Comparison of ENCODE assay signal across 10 cellular contexts in the genomic region with DNA sequence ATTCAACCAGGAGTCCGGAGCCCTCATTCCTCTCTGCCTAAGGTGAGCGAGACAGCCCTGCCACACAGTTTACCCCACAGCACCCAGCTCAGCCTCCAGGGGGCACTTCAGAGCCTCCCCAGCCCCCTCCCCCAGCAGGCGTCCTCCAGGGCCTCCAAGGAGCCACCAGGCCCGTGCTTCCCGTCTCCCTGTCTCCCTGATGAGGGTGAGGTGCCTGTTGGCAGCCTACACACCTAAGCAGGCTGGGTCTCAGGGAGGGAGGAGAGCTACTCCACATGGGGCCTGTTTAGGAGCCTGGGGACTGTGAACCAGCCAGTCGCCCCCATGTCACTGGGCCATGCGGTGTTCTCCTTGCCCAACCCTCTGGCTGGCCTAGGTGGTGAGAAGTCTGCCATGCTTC. TPM values are rescaled to one million over a fixed set of nuclear protein-coding genes. Genes with fewer than 3 reads are reported as not detected.
DNase-seq lines count a peak whose midpoint lies in the region; ATAC-seq and TF ChIP-seq lines count a peak whose summit lies in the region.
"Had no signal": no experiment of that assay in that cellular context is flagged by ENCODE, and none has a peak within 500 bp of the region (broad histone marks: within the 10 kb centered on the region; RNA-seq: fewer than 3 reads in every experiment).

No MANE protein-coding gene starts in this region.

- H3K9me3 ChIP-seq in osteoblast (ENCODE audit: low read depth, low read length) = no peaks in the 10 kb centered on the region

- H3K36me3 Mint-ChIP-seq in T-helper 2 cell treated with Interferon-gamma antibody and Interleukin-4, amounts not matched to agents 5 μg/mL and 100 μg/mL, for 36 hours (ENCODE audit: low read depth) = peaks cover 4% of the 10 kb centered on the region

- no peak overlapping the region for H2AFZ ChIP-seq in osteoblast (ENCODE audit: low read length)

- ATAC-seq in left lobe of liver (no peak), HG02763 (IDR thresholded peaks at IDR 0.05; ENCODE audit: unreplicated experiment) (no peak), HG02623 (IDR thresholded peaks at IDR 0.05; ENCODE audit: unreplicated experiment) (no peak)

- no peaks in the 10 kb centered on the region for H3K9me3 Mint-ChIP-seq in T-helper 2 cell treated with Interferon-gamma antibody and Interleukin-4, amounts not matched to agents 5 μg/mL and 100 μg/mL, for 36 hours

- no peaks in the 10 kb centered on the region for H3K27me3 Mint-ChIP-seq in T-helper 2 cell treated with Interferon-gamma antibody and Interleukin-4, amounts not matched to agents 5 μg/mL and 100 μg/mL, for 36 hours (ENCODE audit: low read depth)

- no peak overlapping the region for H3K4me3 ChIP-seq in osteoblast (ENCODE audit: insufficient read depth, low read length)

- H3K27ac Mint-ChIP-seq in T-helper 2 cell treated with Interferon-gamma antibody and Interleukin-4, amounts not matched to agents 5 μg/mL and 100 μg/mL, for 36 hours = no peak overlapping the region

- no peak overlapping the region for H3K27ac ChIP-seq in osteoblast (ENCODE audit: low read depth, low read length)

- H3K4me1 ChIP-seq in osteoblast (ENCODE audit: insufficient read depth, low read length) = peaks cover 23% of the 10 kb centered on the region

- no peaks in the 10 kb centered on the region for H4K20me1 ChIP-seq in osteoblast (ENCODE audit: insufficient read depth, low read length)

- peak; percentile 43 for TF ChIP-seq CTCF in osteoblast (IDR thresholded peaks at IDR 0.05; ENCODE audit: extremely low read depth, low read depth, low read length)

- peaks cover 4% of the 10 kb centered on the region for H3K4me1 Mint-ChIP-seq in T-helper 2 cell treated with Interferon-gamma antibody and Interleukin-4, amounts not matched to agents 5 μg/mL and 100 μg/mL, for 36 hours (ENCODE audit: low read depth)

- peak; percentile 87 for DNase-seq in ELF-1 (ENCODE audit: low read depth, low spot score)
- peak; percentile 38 for DNase-seq in NAMALWA (ENCODE audit: low spot score)
- peak; percentile 60 for DNase-seq in ecto neural progenitor cell (ENCODE audit: low spot score)
- DNase-seq in osteoblast (ENCODE audit: insufficient read length, low spot score, missing footprints) = no peak
- DNase-seq in left lobe of liver (ENCODE audit: low spot score) = no peak
- DNase-seq in T-helper 2 cell treated with Interferon-gamma antibody and Interleukin-4, amounts not matched to agents 5 μg/mL and 100 μg/mL, for 36 hours (ENCODE audit: low spot score) = no peak
- DNase-seq: activated effector memory CD4-positive, alpha-beta T cell treated with anti-CD3 and anti-CD28 coated beads, Interleukin-2, amount 50 U/mL, for 16 hours; NCI-H2171 treated with DMSO at 0.1 percent for 48 hours had no signal

- no peaks in the 10 kb centered on the region for H3K27me3 ChIP-seq in osteoblast (ENCODE audit: insufficient read depth, low read length)

- H3K79me2 ChIP-seq in osteoblast (ENCODE audit: insufficient read depth, low read length) = no peaks in the 10 kb centered on the region

- H3K4me3 Mint-ChIP-seq in T-helper 2 cell treated with Interferon-gamma antibody and Interleukin-4, amounts not matched to agents 5 μg/mL and 100 μg/mL, for 36 hours = no peak overlapping the region

- no peak overlapping the region for H3K4me2 ChIP-seq in osteoblast (ENCODE audit: insufficient read depth, low read length)

- H3K36me3 ChIP-seq in osteoblast (ENCODE audit: insufficient read depth, low read length) = peaks cover 6% of the 10 kb centered on the region

RNA-seq across cellular contexts. Expression of gene TRIM8, which starts 28.9 kb away (rescaled TPM):
- 107 and 126 TPM in 2 replicates for total RNA-seq in osteoblast
- 39.1 TPM for total RNA-seq in left lobe of liver

Comparison
In these comparisons a context has a peak if more than half of its experiments do, and no peak if none do; other contexts are left out.
1. DNase-seq: peak in ELF-1 (single experiment), NAMALWA (single experiment) and ecto neural progenitor cell (single experiment); none in osteoblast (single experiment), left lobe of liver (single experiment) and T-helper 2 cell treated with Interferon-gamma antibody and Interleukin-4, amounts not matched to agents 5 μg/mL and 100 μg/mL, for 36 hours (single experiment).